15 cellular contexts compared by ENCODE assay signal in genomic region chr2:26558271-26559043, GRCh38.
DNase-seq lines count a peak whose midpoint lies in the region; ATAC-seq and TF ChIP-seq lines count a peak whose summit lies in the region.
"Had no signal": no experiment of that assay in that cellular context is flagged by ENCODE, and none has a peak within 500 bp of the region (broad histone marks: within the 10 kb centered on the region; RNA-seq: fewer than 3 reads in every experiment).

No MANE protein-coding gene starts in this region.

- no peak for TF ChIP-seq POLR2A in IMR-90 (IDR thresholded peaks at IDR 0.05; ENCODE audit: low read depth, low read length)

- intact Hi-C loops in IMR-90 (cut with micrococcal nuclease) = no loop called here

- no peak for TF ChIP-seq CTCF in IMR-90 (conservative IDR thresholded peaks at IDR 0.05; ENCODE audit: low read depth, low read length)

- H3K9ac ChIP-seq in IMR-90 (ENCODE audit: low read depth, low read length) (no peak overlapping the region), neuronal stem cell (ENCODE audit: low read depth, low read length, poor library complexity) (peak overlapping the region; percentile 24)
- H3K9ac ChIP-seq: KMS-11 had no signal

- H3K36me3 ChIP-seq in IMR-90 (ENCODE audit: control insufficient read depth, insufficient read depth, low read length) (no peaks in the 10 kb centered on the region), neuronal stem cell (replicated peaks in 1 of 2; ENCODE audit: control insufficient read depth in 2 of 2, insufficient read depth in 2 of 2, low read length in 2 of 2) (no peaks in the 10 kb centered on the region)

- no peak overlapping the region for H3K18ac ChIP-seq in IMR-90 (ENCODE audit: low read depth, low read length)
- H3K18ac ChIP-seq in neuronal stem cell (ENCODE audit: low read length) = peak overlapping the region; percentile 48

- dilution Hi-C loops in IMR-90 (cut with HindIII; ENCODE audit: low sequenced_read_pairs, unreplicated experiment) = no loop called here

- H2AFZ ChIP-seq in IMR-90 (replicated peaks; ENCODE audit: low read length, poor library complexity) (peak overlapping the region; percentile 23), neuronal stem cell (ENCODE audit: low read length) (peak overlapping the region; percentile 76)

- H4K5ac ChIP-seq in IMR-90 (ENCODE audit: low read depth, low read length) = no peak overlapping the region

- no peaks in the 10 kb centered on the region for H3K9me3 ChIP-seq in IMR-90 (ENCODE audit: control insufficient read depth, insufficient read depth, low read length)
- H3K9me3 ChIP-seq in neuronal stem cell (replicated peaks in 1 of 2; ENCODE audit: control insufficient read depth in 2 of 2, insufficient read depth in 1 of 2, low read depth in 1 of 2, low read length in 2 of 2) = no peaks in the 10 kb centered on the region

- no peak overlapping the region for H3K56ac ChIP-seq in IMR-90 (ENCODE audit: extremely low read depth, insufficient read depth, low read length)

- H3K27ac ChIP-seq in IMR-90 (ENCODE audit: insufficient read depth, low read length) (no peak overlapping the region), neuronal stem cell (replicated peaks; ENCODE audit: low read length) (no peak overlapping the region)
- H3K27ac ChIP-seq: KMS-11 had no signal

- H3K4me1 ChIP-seq in IMR-90 (ENCODE audit: control insufficient read depth, insufficient read depth, low read length) (no peaks in the 10 kb centered on the region; the same call in 1 of the 2 replicates), neuronal stem cell (ENCODE audit: control insufficient read depth in 2 of 2, insufficient read depth in 1 of 2, low read depth in 1 of 2, low read length in 2 of 2) (peaks cover 12 to 13% of the 10 kb centered on the region in 2 donors)

- H4K91ac ChIP-seq in IMR-90 (ENCODE audit: insufficient read depth, low read depth, low read length) (no peak overlapping the region), neuronal stem cell (ENCODE audit: low read depth, low read length, poor library complexity) (no peak overlapping the region)

- CTCF ChIA-PET in IMR-90 (lab: Yijun Ruan, JAX) = no interaction called here

- H2BK15ac ChIP-seq in IMR-90 (ENCODE audit: low read depth, low read length) = no peak overlapping the region
- no peak overlapping the region for H2BK15ac ChIP-seq in neuronal stem cell (ENCODE audit: low read length)

- H3K14ac ChIP-seq in IMR-90 (replicated peaks; ENCODE audit: low read depth, low read length) (no peak overlapping the region), neuronal stem cell (ENCODE audit: low read length) (no peak overlapping the region)

- DNase-seq in ELF-1 (ENCODE audit: low read depth, low spot score) (peak; percentile 32), IMR-90 (no peak), ecto neural progenitor cell (ENCODE audit: low spot score) (peak; percentile 77), neuronal stem cell (ENCODE audit: low spot score) (peak; percentile 48), DMS 273 (lab: John Stamatoyannopoulos, UW; ENCODE audit: unreplicated experiment) (no peak), medulla oblongata (ENCODE audit: extremely low spot score) (no peak), cerebellum (ENCODE audit: low spot score) (no peak)
- DNase-seq: activated CD4-positive, alpha-beta memory T cell treated with anti-CD3 and anti-CD28 coated beads for 36 hours; DND-41; HFFc6; NCI-H1436; NCI-H510A had no signal

- H3K27me3 ChIP-seq in IMR-90 (ENCODE audit: control insufficient read depth, insufficient read depth, low read length) (peaks cover 85% of the 10 kb centered on the region), neuronal stem cell (ENCODE audit: control insufficient read depth in 3 of 3, insufficient read depth in 3 of 3, low read depth in 1 of 3, low read length in 3 of 3) (peaks cover 0 to 58% (median 2%) of the 10 kb centered on the region in 3 experiments)

- H2BK120ac ChIP-seq in IMR-90 (ENCODE audit: low read depth, low read length) (no peak overlapping the region), neuronal stem cell (ENCODE audit: low read depth, low read length) (no peak overlapping the region)

- no peak for TF ChIP-seq RAD21 in IMR-90 (IDR thresholded peaks at IDR 0.05; ENCODE audit: low read length)

- in situ Hi-C loops in IMR-90 (cut with MboI; ENCODE audit: low sequenced_read_pairs) = no loop called here

- H4K20me1 ChIP-seq in IMR-90 (ENCODE audit: insufficient read depth, low read length) = no peaks in the 10 kb centered on the region

- BruUV-seq in IMR-90 (replicated peaks; lab: Mats Ljungman, UMichigan) = no TSS peak

- H2BK12ac ChIP-seq in neuronal stem cell (ENCODE audit: low read length) = peak overlapping the region; percentile 1

- no peak overlapping the region for H2BK5ac ChIP-seq in IMR-90 (ENCODE audit: low read depth, low read length, poor library complexity, severe bottlenecking)
- H2BK5ac ChIP-seq in neuronal stem cell (ENCODE audit: low read length) = no peak overlapping the region

- H3K23ac ChIP-seq in IMR-90 (ENCODE audit: low read depth, low read length) (no peak overlapping the region), neuronal stem cell (ENCODE audit: low read depth, low read length, poor library complexity) (no peak overlapping the region)

- H3K79me1 ChIP-seq in IMR-90 (ENCODE audit: low read depth in 1 of 2, low read length in 2 of 2) = no peaks in the 10 kb centered on the region
- H3K79me1 ChIP-seq in neuronal stem cell (ENCODE audit: low read depth, low read length) = no peaks in the 10 kb centered on the region

- H3K4me3 ChIP-seq in IMR-90 (ENCODE audit: insufficient read depth, low read depth, low read length) (no peak overlapping the region), neuronal stem cell (ENCODE audit: low read length in 2 of 2) (peak overlapping the region in 1 of 2 donors; percentile 16)

- no peak overlapping the region for H3K4me2 ChIP-seq in IMR-90 (ENCODE audit: low read depth, low read length)
- H3K4me2 ChIP-seq in neuronal stem cell (ENCODE audit: insufficient read depth, low read length, poor library complexity, severe bottlenecking) = peak overlapping the region; percentile 41
- H3K4me2 ChIP-seq: KMS-11 had no signal

- no peak overlapping the region for H2AK9ac ChIP-seq in IMR-90 (replicated peaks; ENCODE audit: low read depth, low read length, poor library complexity)

- POLR2A ChIA-PET in IMR-90 (lab: Charles Lee; ENCODE audit: unreplicated experiment) = no interaction called here

- WGBS in IMR-90 (ENCODE audit: extremely low coverage in 2 of 2, insufficient read length in 1 of 2), 2 experiments = 23% methylated on average over 6 of the region's 27 CpGs; no CpG with 5 or more reads in 1 of the 2 experiments
- WGBS in neuronal stem cell (ENCODE audit: extremely low coverage in 2 of 2, insufficient read length in 2 of 2, insufficient replicate concordance in 1 of 2), 2 donors = no CpG with 5 or more reads among the region's 27 CpGs

- H2AK5ac ChIP-seq in IMR-90 (ENCODE audit: low read depth, low read length) (no peak overlapping the region), neuronal stem cell (ENCODE audit: low read depth, low read length) (peak overlapping the region; percentile 81)

- ATAC-seq in IMR-90 (ENCODE audit: low read depth) = no peak
- ATAC-seq: SK-N-SH treated with all-trans-retinoic acid at 6 μM for 48 hours; stimulated activated memory B cell treated with anti-CD40 and anti-IgM and Interleukin-4, amounts not matched to agents 10 μg/mL and 1 μg/mL and 100 μg/mL, for 72 hours had no signal

- H2BK20ac ChIP-seq in IMR-90 (ENCODE audit: low read depth, low read length) = no peak overlapping the region

- H3K4ac ChIP-seq in IMR-90 (ENCODE audit: low read depth, low read length) (no peak overlapping the region), neuronal stem cell (ENCODE audit: low read length) (no peak overlapping the region)

- no peaks in the 10 kb centered on the region for H3K9me1 ChIP-seq in IMR-90 (ENCODE audit: insufficient read depth, low read length)

- no peak overlapping the region for H4K8ac ChIP-seq in IMR-90 (ENCODE audit: low read depth in 2 of 2, low read length in 2 of 2)
- no peak overlapping the region for H4K8ac ChIP-seq in neuronal stem cell (ENCODE audit: low read depth, low read length)

TF ChIP-seq in IMR-90, 13 proteins besides CTCF, POLR2A, EP300 and RAD21:
- TF ChIP-seq ELK1 (IDR thresholded peaks at IDR 0.05; ENCODE audit: borderline replicate concordance, low read depth, low read length) (no peak), RFX5 (IDR thresholded peaks at IDR 0.05; ENCODE audit: low read depth, low read length) (no peak), MAZ (IDR thresholded peaks at IDR 0.05; ENCODE audit: borderline replicate concordance, low read depth, low read length) (no peak), NFE2L2 (IDR thresholded peaks at IDR 0.05; ENCODE audit: low read depth, low read length) (no peak), CEBPB (IDR thresholded peaks at IDR 0.05; ENCODE audit: low read depth, low read length) (no peak), USF2 (IDR thresholded peaks at IDR 0.05; ENCODE audit: low read depth, low read length) (no peak), MAFK (IDR thresholded peaks at IDR 0.05; ENCODE audit: low read depth, low read length) (no peak), FOS (IDR thresholded peaks at IDR 0.05; ENCODE audit: low read depth, low read length) (no peak), CHD1 (IDR thresholded peaks at IDR 0.05; ENCODE audit: low read depth, low read length) (no peak)
TF ChIP-seq in IMR-90: peak in this region for 0.

Comparison
In these comparisons a context has a peak if more than half of its experiments do, and no peak if none do; other contexts are left out.
1. DNase-seq: peak in ELF-1 (single experiment), ecto neural progenitor cell (single experiment) and neuronal stem cell (single experiment); none in IMR-90 (single experiment), DMS 273 (single experiment), medulla oblongata (single experiment) and cerebellum (single experiment).